Comparison of ENCODE assay signal across 9 cellular contexts in the genomic region with DNA sequence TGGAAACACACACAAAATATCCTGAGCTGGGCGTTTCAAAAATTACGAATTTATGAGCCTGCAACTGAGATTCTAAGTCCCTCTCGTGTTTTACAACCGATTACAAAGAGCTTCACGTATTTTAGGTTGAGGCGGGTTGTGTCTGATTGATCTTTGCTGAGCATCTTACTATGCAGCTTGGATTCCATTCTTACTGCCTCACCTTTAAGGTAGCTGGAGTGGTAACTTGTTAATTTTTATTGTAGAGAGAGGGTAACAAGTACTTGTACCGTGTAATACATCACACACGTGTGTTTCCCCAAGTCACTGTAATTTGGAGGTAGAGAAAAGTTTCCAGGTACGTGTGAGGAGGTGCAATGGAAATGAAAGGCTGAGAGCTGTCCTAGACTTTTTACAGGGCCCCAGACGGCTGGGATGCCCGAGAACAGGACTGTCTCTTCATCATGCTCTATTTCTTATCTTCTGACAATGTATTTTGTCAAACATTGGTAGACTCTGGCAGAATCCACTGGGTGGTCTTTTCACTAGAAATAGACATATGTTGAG.
DNase-seq lines count a peak whose midpoint lies in the region; ATAC-seq, FAIRE-seq and TF ChIP-seq lines count a peak whose summit lies in the region.
"Had no signal": no experiment of that assay in that cellular context is flagged by ENCODE, and none has a peak within 500 bp of the region (broad histone marks: within the 10 kb centered on the region; RNA-seq: fewer than 3 reads in every experiment).

No MANE protein-coding gene starts in this region.

- H3K9me1 ChIP-seq in keratinocyte (ENCODE audit: control insufficient read depth, extremely low read depth, insufficient read depth, low read length): no peaks in the 10 kb centered on the region

- H2AFZ ChIP-seq in keratinocyte (ENCODE audit: control insufficient read depth, low read length): peak overlapping the region; percentile 56

- POLR2A ChIA-PET in activated CD8-positive, alpha-beta T cell treated with anti-CD3 and anti-CD28 coated beads, Interleukin-2, amount 10 ng/mL, durations not matched to agents 7 days and 5 days (lab: Charles Lee): no interaction called here

- CTCF ChIA-PET in activated CD8-positive, alpha-beta T cell treated with anti-CD3 and anti-CD28 coated beads, Interleukin-2, amount 10 ng/mL, durations not matched to agents 7 days and 5 days (lab: Charles Lee): no interaction called here

- peaks cover 6% of the 10 kb centered on the region for H3K36me3 Mint-ChIP-seq in activated CD8-positive, alpha-beta T cell treated with anti-CD3 and anti-CD28 coated beads, Interleukin-2, amount 10 ng/mL, durations not matched to agents 7 days and 5 days (ENCODE audit: low read depth)

- peak overlapping the region; percentile 98 for H3K4me2 ChIP-seq in keratinocyte (ENCODE audit: control insufficient read depth, extremely low read depth, insufficient read depth, low read depth, low read length)

- dilution Hi-C loops in keratinocyte (cut with MboI; ENCODE audit: extremely low pct_ligation_motif_present, low sequenced_read_pairs): no loop called here

- DNase-seq in right cardiac atrium: no peak
- DNase-seq in Right ventricle myocardium inferior (ENCODE audit: missing footprints): no peak
- no peak for DNase-seq in activated CD8-positive, alpha-beta T cell treated with anti-CD3 and anti-CD28 coated beads, Interleukin-2, amount 10 ng/mL, durations not matched to agents 7 days and 5 days
- DNase-seq in keratinocyte (ENCODE audit: low read depth, low spot score): no peak
- DNase-seq in omental fat pad (ENCODE audit: low spot score): no peak

- no peaks in the 10 kb centered on the region for H3K9me3 Mint-ChIP-seq in activated CD8-positive, alpha-beta T cell treated with anti-CD3 and anti-CD28 coated beads, Interleukin-2, amount 10 ng/mL, durations not matched to agents 7 days and 5 days (ENCODE audit: insufficient read depth)

- intact Hi-C loops in right cardiac atrium (cut with DNase I): no loop called here
- intact Hi-C loops in Right ventricle myocardium inferior (cut with DNase I): no loop called here

- H3K4me3 Mint-ChIP-seq in activated CD8-positive, alpha-beta T cell treated with anti-CD3 and anti-CD28 coated beads, Interleukin-2, amount 10 ng/mL, durations not matched to agents 7 days and 5 days: peak overlapping the region; percentile 62

- TF ChIP-seq CTCF in keratinocyte (optimal IDR thresholded peaks at IDR 0.05 in 1 of 3, IDR thresholded peaks at IDR 0.05 in 1 of 3, conservative IDR thresholded peaks at IDR 0.05 in 1 of 3; ENCODE audit: extremely low read depth in 1 of 3, insufficient read depth in 2 of 3, low read length in 3 of 3) (no peak), omental fat pad (IDR thresholded peaks at IDR 0.05) (no peak)

- H3K4me1 ChIP-seq in right cardiac atrium (ENCODE audit: control insufficient read depth, insufficient read depth, low read length): no peaks in the 10 kb centered on the region
- H3K4me1 ChIP-seq in keratinocyte (ENCODE audit: control insufficient read depth, extremely low read depth, insufficient read depth, low read length): peaks cover 29% of the 10 kb centered on the region
- no peaks in the 10 kb centered on the region for H3K4me1 ChIP-seq in urinary bladder (ENCODE audit: insufficient read depth)

- H3K9ac ChIP-seq in keratinocyte (ENCODE audit: control insufficient read depth, extremely low read depth, insufficient read depth, low read length): peak overlapping the region; percentile 98

- no peaks in the 10 kb centered on the region for H3K9me3 ChIP-seq in right cardiac atrium (ENCODE audit: control insufficient read depth, low read length)
- H3K9me3 ChIP-seq in keratinocyte (ENCODE audit: control insufficient read depth, low read depth, low read length): no peaks in the 10 kb centered on the region

- WGBS in right cardiac atrium: 38% methylated on average over 11 of the region's 11 CpGs
- WGBS in urinary bladder: 30% methylated on average over 11 of the region's 11 CpGs

- no peaks in the 10 kb centered on the region for H4K20me1 ChIP-seq in keratinocyte (ENCODE audit: control insufficient read depth, extremely low read depth, insufficient read depth, low read length)

- peak overlapping the region; percentile 64 for H3K27ac Mint-ChIP-seq in activated CD8-positive, alpha-beta T cell treated with anti-CD3 and anti-CD28 coated beads, Interleukin-2, amount 10 ng/mL, durations not matched to agents 7 days and 5 days

- H3K27ac ChIP-seq in right cardiac atrium (ENCODE audit: low read length): no peak overlapping the region
- H3K27ac ChIP-seq in keratinocyte (ENCODE audit: control insufficient read depth, insufficient read depth, low read length): peak overlapping the region; percentile 93
- H3K27ac ChIP-seq in urinary bladder (ENCODE audit: low read depth): no peak overlapping the region

- peaks cover 14% of the 10 kb centered on the region for H3K4me1 Mint-ChIP-seq in activated CD8-positive, alpha-beta T cell treated with anti-CD3 and anti-CD28 coated beads, Interleukin-2, amount 10 ng/mL, durations not matched to agents 7 days and 5 days (ENCODE audit: low read depth)

- H3K4me3 ChIP-seq in right cardiac atrium (ENCODE audit: low read length) (peak overlapping the region; percentile 85), keratinocyte (ENCODE audit: control insufficient read depth in 2 of 3, extremely low read depth in 1 of 3, insufficient read depth in 2 of 3, low read depth in 1 of 3, low read length in 3 of 3) (peak overlapping the region; percentile 61 to 89 (median 86)), urinary bladder (ENCODE audit: low read depth, low read length) (peak overlapping the region; percentile 83)
- H3K4me3 ChIP-seq: GM12878 had no signal

- H3K36me3 ChIP-seq in keratinocyte (ENCODE audit: control insufficient read depth in 2 of 2, extremely low read depth in 1 of 2, insufficient read depth in 2 of 2, low read length in 2 of 2): no peaks in the 10 kb centered on the region
- no peaks in the 10 kb centered on the region for H3K36me3 ChIP-seq in urinary bladder (ENCODE audit: insufficient read depth)

- FAIRE-seq in keratinocyte (lab: Jason Lieb, UNC): peak; percentile 87
- FAIRE-seq: GM12878 had no signal

- H3K27me3 ChIP-seq in right cardiac atrium (ENCODE audit: control insufficient read depth, insufficient read depth) (peaks cover 4% of the 10 kb centered on the region), keratinocyte (ENCODE audit: control insufficient read depth, extremely low read depth, insufficient read depth, low read length) (no peaks in the 10 kb centered on the region)

- ATAC-seq in right cardiac atrium (no peak), Right ventricle myocardium inferior (no peak), HG03045 (IDR thresholded peaks at IDR 0.05; ENCODE audit: unreplicated experiment) (no peak), omental fat pad (ENCODE audit: low FRiP score) (no peak), GM21717 (IDR thresholded peaks at IDR 0.05; ENCODE audit: unreplicated experiment) (no peak)
- no peak for ATAC-seq in activated CD8-positive, alpha-beta T cell treated with anti-CD3 and anti-CD28 coated beads, Interleukin-2, amount 10 ng/mL, durations not matched to agents 7 days and 5 days

- H3K79me2 ChIP-seq in keratinocyte (ENCODE audit: control insufficient read depth, insufficient read depth, low read length): peaks cover 65% of the 10 kb centered on the region

- peaks cover 53% of the 10 kb centered on the region for H3K27me3 Mint-ChIP-seq in activated CD8-positive, alpha-beta T cell treated with anti-CD3 and anti-CD28 coated beads, Interleukin-2, amount 10 ng/mL, durations not matched to agents 7 days and 5 days (ENCODE audit: low read depth)
